ENCODE assay signal across 1 cellular context in the genomic region with DNA sequence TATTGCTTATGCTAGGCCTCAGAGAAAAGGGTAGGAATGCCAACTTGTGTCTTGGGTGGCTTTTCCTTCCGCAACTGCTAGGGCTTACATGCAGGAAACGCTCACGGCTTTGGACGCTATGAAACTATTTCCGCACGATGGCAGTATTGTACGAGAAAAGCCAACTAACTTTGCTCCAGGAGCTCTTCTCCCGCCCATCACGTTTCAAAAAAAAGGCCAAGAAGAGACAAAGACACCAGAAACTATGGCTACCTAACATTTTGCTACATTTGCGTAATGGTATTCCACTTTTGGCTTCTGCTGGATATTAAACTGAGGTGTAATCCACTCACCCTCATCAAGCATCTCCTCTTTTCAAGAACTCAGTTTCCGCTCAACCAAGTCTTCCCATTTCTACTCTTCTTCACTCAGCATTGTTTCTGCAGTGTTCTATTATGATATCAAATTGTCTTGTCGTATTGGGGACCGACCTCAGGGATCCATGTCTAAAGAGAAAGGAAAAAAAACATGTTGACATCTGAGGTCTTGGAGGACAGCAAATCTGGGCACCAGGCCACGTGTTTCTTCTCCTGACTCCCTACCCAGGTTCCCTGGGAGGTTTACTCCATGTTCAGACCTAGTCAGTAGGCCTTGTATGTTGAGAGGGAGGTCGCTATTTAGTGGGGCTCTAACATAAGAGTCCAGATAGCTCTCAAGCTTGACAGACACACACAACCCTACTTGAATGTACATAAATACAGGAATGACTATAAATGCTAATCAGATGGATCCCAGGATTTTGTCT.
TF ChIP-seq lines count a peak whose summit lies in the region.

No MANE protein-coding gene starts in this region.

TF ChIP-seq in SK-N-SH, 30 proteins besides CTCF, POLR2A, EP300 and RAD21 (continued from another document):
- TF ChIP-seq, protein P1, sequence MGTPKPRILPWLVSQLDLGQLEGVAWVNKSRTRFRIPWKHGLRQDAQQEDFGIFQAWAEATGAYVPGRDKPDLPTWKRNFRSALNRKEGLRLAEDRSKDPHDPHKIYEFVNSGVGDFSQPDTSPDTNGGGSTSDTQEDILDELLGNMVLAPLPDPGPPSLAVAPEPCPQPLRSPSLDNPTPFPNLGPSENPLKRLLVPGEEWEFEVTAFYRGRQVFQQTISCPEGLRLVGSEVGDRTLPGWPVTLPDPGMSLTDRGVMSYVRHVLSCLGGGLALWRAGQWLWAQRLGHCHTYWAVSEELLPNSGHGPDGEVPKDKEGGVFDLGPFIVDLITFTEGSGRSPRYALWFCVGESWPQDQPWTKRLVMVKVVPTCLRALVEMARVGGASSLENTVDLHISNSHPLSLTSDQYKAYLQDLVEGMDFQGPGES (IDR thresholded peaks at IDR 0.05; ENCODE audit: low read depth, low read length): no peak
- no peak for TF ChIP-seq TCF12 (IDR thresholded peaks at IDR 0.05)
- no peak for TF ChIP-seq TAF1 (IDR thresholded peaks at IDR 0.05; ENCODE audit: borderline replicate concordance, low read depth, low read length)
- no peak for TF ChIP-seq RXRA (IDR thresholded peaks at IDR 0.05; ENCODE audit: borderline replicate concordance, low read depth)
- TF ChIP-seq GABPA (IDR thresholded peaks at IDR 0.05; ENCODE audit: low read depth): no peak
- TF ChIP-seq RCOR1 (IDR thresholded peaks at IDR 0.05; ENCODE audit: low read length): no peak
- no peak for TF ChIP-seq FOSL2 (IDR thresholded peaks at IDR 0.05; ENCODE audit: borderline replicate concordance, low read depth)
- TF ChIP-seq, protein P2, sequence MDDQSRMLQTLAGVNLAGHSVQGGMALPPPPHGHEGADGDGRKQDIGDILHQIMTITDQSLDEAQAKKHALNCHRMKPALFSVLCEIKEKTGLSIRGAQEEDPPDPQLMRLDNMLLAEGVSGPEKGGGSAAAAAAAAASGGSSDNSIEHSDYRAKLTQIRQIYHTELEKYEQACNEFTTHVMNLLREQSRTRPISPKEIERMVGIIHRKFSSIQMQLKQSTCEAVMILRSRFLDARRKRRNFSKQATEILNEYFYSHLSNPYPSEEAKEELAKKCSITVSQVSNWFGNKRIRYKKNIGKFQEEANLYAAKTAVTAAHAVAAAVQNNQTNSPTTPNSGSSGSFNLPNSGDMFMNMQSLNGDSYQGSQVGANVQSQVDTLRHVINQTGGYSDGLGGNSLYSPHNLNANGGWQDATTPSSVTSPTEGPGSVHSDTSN (IDR thresholded peaks at IDR 0.05): no peak
- 0 out of 2 replicates have a peak, but pooled peaks have one; percentile 36 for TF ChIP-seq ELF1 (IDR thresholded peaks at IDR 0.05)
- TF ChIP-seq, protein P3, sequence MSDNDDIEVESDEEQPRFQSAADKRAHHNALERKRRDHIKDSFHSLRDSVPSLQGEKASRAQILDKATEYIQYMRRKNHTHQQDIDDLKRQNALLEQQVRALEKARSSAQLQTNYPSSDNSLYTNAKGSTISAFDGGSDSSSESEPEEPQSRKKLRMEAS (IDR thresholded peaks at IDR 0.05; ENCODE audit: low read depth): no peak
